1 cellular context compared by ENCODE assay signal in genomic region chr1:43069481-43070050, GRCh38.
A peak's percentile ranks its signal among the peaks of the same experiment; 100 is the strongest.
TF ChIP-seq lines count a peak whose summit lies in the region.

No MANE protein-coding gene starts in this region.

TF ChIP-seq in IMR-90, 13 proteins besides CTCF, POLR2A, EP300 and RAD21:
- TF ChIP-seq CHD1 (IDR thresholded peaks at IDR 0.05; ENCODE audit: low read depth, low read length) (no peak), SMC3 (IDR thresholded peaks at IDR 0.05; ENCODE audit: low read depth, low read length) (no peak), FOS (IDR thresholded peaks at IDR 0.05; ENCODE audit: low read depth, low read length) (no peak), RFX5 (IDR thresholded peaks at IDR 0.05; ENCODE audit: low read depth, low read length) (no peak), MAZ (IDR thresholded peaks at IDR 0.05; ENCODE audit: borderline replicate concordance, low read depth, low read length) (peak; percentile 23; the same call in 1 of the 2 replicates)
